Comparison of ENCODE assay signal across 1 cellular context in genomic region chr14:103385153-103385993, GRCh38.
TF ChIP-seq lines count a peak whose summit lies in the region.

TSS of gene MARK3 (plus strand) at chr14:103385415. CDS start at chr14:103386030, 615 bp downstream.

TF ChIP-seq in HepG2, 621 proteins besides CTCF, POLR2A, EP300 and RAD21 (continued from another document and continues in another):
- no peak for TF ChIP-seq FIP1L1 (IDR thresholded peaks at IDR 0.05; ENCODE audit: borderline replicate concordance, insufficient read depth, low read depth, low read length)
- no peak; the same call in 1 of the 2 replicates for TF ChIP-seq SP4 (CRISPR knock-in tag; IDR thresholded peaks at IDR 0.05)
- TF ChIP-seq RBFOX2 (IDR thresholded peaks at IDR 0.05; ENCODE audit: low read depth, low read length), result peak; percentile 94
- TF ChIP-seq ZNF780A (CRISPR knock-in tag; IDR thresholded peaks at IDR 0.05), result no peak
- no peak; the same call in 1 of the 2 replicates for TF ChIP-seq ZNF547 (CRISPR knock-in tag; IDR thresholded peaks at IDR 0.05)
- no peak for TF ChIP-seq ZNF143 (CRISPR knock-in tag; IDR thresholded peaks at IDR 0.05)
- TF ChIP-seq NR2F2 (IDR thresholded peaks at IDR 0.05; ENCODE audit: borderline replicate concordance, low read depth), result no peak
- TF ChIP-seq ZNF879 (CRISPR knock-in tag; IDR thresholded peaks at IDR 0.05), result no peak
- TF ChIP-seq YEATS2 (CRISPR knock-in tag; IDR thresholded peaks at IDR 0.05; ENCODE audit: borderline replicate concordance), result peak; percentile 62; the same call in 1 of the 2 replicates
- TF ChIP-seq ZNF142 (CRISPR knock-in tag; IDR thresholded peaks at IDR 0.05), result no peak
- peak; percentile 83 for TF ChIP-seq KMT2B (CRISPR knock-in tag; IDR thresholded peaks at IDR 0.05)
- no peak for TF ChIP-seq SKIL (CRISPR knock-in tag; IDR thresholded peaks at IDR 0.05; ENCODE audit: borderline replicate concordance)
- no peak for TF ChIP-seq RARG (CRISPR knock-in tag; IDR thresholded peaks at IDR 0.05; ENCODE audit: low read depth)
- no peak for TF ChIP-seq ZBTB33 (CRISPR knock-in tag; IDR thresholded peaks at IDR 0.05)
- no peak for TF ChIP-seq ZBTB14 (CRISPR knock-in tag; IDR thresholded peaks at IDR 0.05)
- no peak for TF ChIP-seq FUBP1 (CRISPR knock-in tag; IDR thresholded peaks at IDR 0.05; ENCODE audit: borderline replicate concordance)
- no peak for TF ChIP-seq ZNF460 (CRISPR knock-in tag; IDR thresholded peaks at IDR 0.05; ENCODE audit: borderline replicate concordance)
- no peak for TF ChIP-seq TCF12 (IDR thresholded peaks at IDR 0.05)
- TF ChIP-seq TCF12 (CRISPR knock-in tag; IDR thresholded peaks at IDR 0.05), result peak; percentile 57; the same call in 1 of the 2 replicates
- TF ChIP-seq CERS6 (CRISPR knock-in tag; IDR thresholded peaks at IDR 0.05), result no peak
- 0 out of 2 replicates have a peak, but pooled peaks have one; percentile 14 for TF ChIP-seq ETV6 (CRISPR knock-in tag; conservative IDR thresholded peaks at IDR 0.05)
- TF ChIP-seq POLR2AphosphoS5 (IDR thresholded peaks at IDR 0.05; ENCODE audit: low read depth, low read length), result peak; percentile 83
- TF ChIP-seq POGZ (CRISPR knock-in tag; IDR thresholded peaks at IDR 0.05), result peak; percentile 58
- TF ChIP-seq ZSCAN31 (CRISPR knock-in tag; IDR thresholded peaks at IDR 0.05; ENCODE audit: low read depth), result no peak
- TF ChIP-seq RELA (CRISPR knock-in tag; IDR thresholded peaks at IDR 0.05), result no peak
- TF ChIP-seq SMARCE1 (IDR thresholded peaks at IDR 0.05; ENCODE audit: borderline replicate concordance), result no peak
- TF ChIP-seq STAT6 (CRISPR knock-in tag; IDR thresholded peaks at IDR 0.05; ENCODE audit: borderline replicate concordance), result 0 out of 2 replicates have a peak, but pooled peaks have one; percentile 49
- no peak for TF ChIP-seq MLLT10 (CRISPR knock-in tag; IDR thresholded peaks at IDR 0.05)
- no peak for TF ChIP-seq AFF4 (CRISPR knock-in tag; IDR thresholded peaks at IDR 0.05)
- TF ChIP-seq GMEB2 (CRISPR knock-in tag; IDR thresholded peaks at IDR 0.05; ENCODE audit: low read depth), result no peak
